ENCODE assay signal across 8 cellular contexts in the genomic region with DNA sequence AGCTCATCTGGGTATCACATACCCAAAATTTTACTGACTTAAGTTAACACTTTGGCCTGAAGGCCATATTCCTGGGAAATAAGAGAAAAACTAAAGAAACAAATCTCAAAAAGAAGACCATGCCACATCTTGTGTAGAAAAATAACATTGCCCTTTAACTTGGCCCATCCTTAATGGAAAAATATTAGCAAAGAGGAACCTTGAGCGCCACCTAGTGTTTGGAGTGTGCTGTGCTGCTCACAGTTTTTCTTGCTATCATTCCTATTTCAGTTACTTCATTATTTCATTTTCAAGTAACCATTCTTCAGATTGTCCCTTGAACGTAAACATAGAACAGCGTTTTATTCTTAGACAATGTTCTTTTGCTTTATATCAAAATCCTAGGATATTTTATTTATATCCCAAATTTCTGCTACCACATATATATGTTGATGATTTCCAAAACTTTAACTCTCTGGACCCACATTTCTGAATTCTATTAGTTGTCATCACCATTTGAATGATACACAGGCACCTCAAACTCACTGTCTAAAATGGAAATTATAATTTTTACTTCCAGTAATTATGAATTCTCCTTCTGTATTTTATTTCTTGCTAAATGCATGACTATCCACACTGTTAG.
DNase-seq lines count a peak whose midpoint lies in the region; ATAC-seq and TF ChIP-seq lines count a peak whose summit lies in the region.

No MANE protein-coding gene starts in this region.

- no peak overlapping the region for H3K4me3 ChIP-seq in hepatocyte
- no peak overlapping the region for H3K4me3 ChIP-seq in spleen

- no peak overlapping the region for H2AFZ ChIP-seq in hepatocyte

- H3K4me1 ChIP-seq in hepatocyte (ENCODE audit: insufficient read depth) (no peaks in the 10 kb centered on the region), spleen (no peaks in the 10 kb centered on the region)

- H3K4me1 Mint-ChIP-seq in CD4-positive, alpha-beta T cell (ENCODE audit: low read depth): no peaks in the 10 kb centered on the region
- H3K4me1 Mint-ChIP-seq in activated naive CD4-positive, alpha-beta T cell treated with anti-CD3 and anti-CD28 coated beads, Interleukin-2, amount 10 ng/mL, durations not matched to agents 7 days and 5 days: no peaks in the 10 kb centered on the region

- H3K27ac Mint-ChIP-seq in CD4-positive, alpha-beta T cell: no peak overlapping the region
- H3K27ac Mint-ChIP-seq in activated naive CD4-positive, alpha-beta T cell treated with anti-CD3 and anti-CD28 coated beads, Interleukin-2, amount 10 ng/mL, durations not matched to agents 7 days and 5 days: no peak overlapping the region

- H3K36me3 Mint-ChIP-seq in CD4-positive, alpha-beta T cell (ENCODE audit: low read depth): no peaks in the 10 kb centered on the region
- H3K36me3 Mint-ChIP-seq in activated naive CD4-positive, alpha-beta T cell treated with anti-CD3 and anti-CD28 coated beads, Interleukin-2, amount 10 ng/mL, durations not matched to agents 7 days and 5 days: no peaks in the 10 kb centered on the region

- POLR2A ChIA-PET in CD4-positive, alpha-beta T cell (lab: Charles Lee): no interaction called here

- H3K36me3 ChIP-seq in hepatocyte (replicated peaks; ENCODE audit: insufficient read depth, low read depth): no peaks in the 10 kb centered on the region
- no peaks in the 10 kb centered on the region for H3K36me3 ChIP-seq in spleen

- no peaks in the 10 kb centered on the region for H3K79me2 ChIP-seq in hepatocyte

- CTCF ChIA-PET in CD4-positive, alpha-beta T cell (lab: Charles Lee): no interaction called here
- CTCF ChIA-PET in activated naive CD4-positive, alpha-beta T cell treated with anti-CD3 and anti-CD28 coated beads, Interleukin-2, amount 10 ng/mL, durations not matched to agents 7 days and 5 days (lab: Charles Lee): no interaction called here

- no peak overlapping the region for H3K4me3 Mint-ChIP-seq in CD4-positive, alpha-beta T cell
- H3K4me3 Mint-ChIP-seq in activated naive CD4-positive, alpha-beta T cell treated with anti-CD3 and anti-CD28 coated beads, Interleukin-2, amount 10 ng/mL, durations not matched to agents 7 days and 5 days: no peak overlapping the region

- intact Hi-C loops in CD4-positive, alpha-beta T cell (cut with DNase I, micrococcal nuclease): no loop called here
- intact Hi-C loops in spleen (cut with DNase I; ENCODE audit: low total_unique reads): no loop called here

- no peaks in the 10 kb centered on the region for H3K27me3 ChIP-seq in CD4-positive, alpha-beta T cell (ENCODE audit: control insufficient read depth, insufficient read depth, low read length)
- H3K27me3 ChIP-seq in hepatocyte (no peaks in the 10 kb centered on the region), spleen (replicated peaks in 1 of 7) (no peaks in the 10 kb centered on the region)

- H3K4me2 ChIP-seq in hepatocyte: no peak overlapping the region

- no peaks in the 10 kb centered on the region for H3K9me3 Mint-ChIP-seq in CD4-positive, alpha-beta T cell
- H3K9me3 Mint-ChIP-seq in activated naive CD4-positive, alpha-beta T cell treated with anti-CD3 and anti-CD28 coated beads, Interleukin-2, amount 10 ng/mL, durations not matched to agents 7 days and 5 days: no peaks in the 10 kb centered on the region

- no peaks in the 10 kb centered on the region for H3K9me2 ChIP-seq in hepatocyte (replicated peaks; ENCODE audit: insufficient read depth)

- no peak for DNase-seq in CD4-positive, alpha-beta T cell
- peak; percentile 14 for DNase-seq in NCI-H446 treated with DMSO at 0.1 percent for 48 hours (lab: John Stamatoyannopoulos, UW)
- peak; percentile 48 for DNase-seq in activated naive CD4-positive, alpha-beta T cell treated with anti-CD3 and anti-CD28 coated beads, Interleukin-2, amount 10 ng/mL, durations not matched to agents 7 days and 5 days
- peak; percentile 77 for DNase-seq in hepatocyte (ENCODE audit: low spot score)
- no peak for DNase-seq in spleen

- TF ChIP-seq POLR2A in spleen (IDR thresholded peaks at IDR 0.05): no peak

- H3K27ac ChIP-seq in CD4-positive, alpha-beta T cell (ENCODE audit: low read depth, low read length): no peak overlapping the region
- H3K27ac ChIP-seq in hepatocyte (no peak overlapping the region), spleen (no peak overlapping the region)

- no peaks in the 10 kb centered on the region for H4K20me1 ChIP-seq in hepatocyte (ENCODE audit: insufficient read depth, poor library complexity, severe bottlenecking)

- H3K27me3 Mint-ChIP-seq in CD4-positive, alpha-beta T cell: no peaks in the 10 kb centered on the region
- no peaks in the 10 kb centered on the region for H3K27me3 Mint-ChIP-seq in activated naive CD4-positive, alpha-beta T cell treated with anti-CD3 and anti-CD28 coated beads, Interleukin-2, amount 10 ng/mL, durations not matched to agents 7 days and 5 days

- peak; percentile 63 for TF ChIP-seq CTCF in CD4-positive, alpha-beta T cell (IDR thresholded peaks at IDR 0.05)
- TF ChIP-seq CTCF in hepatocyte (IDR thresholded peaks at IDR 0.05; ENCODE audit: poor library complexity) (peak; percentile 91), spleen (IDR thresholded peaks at IDR 0.05 in 8 of 11, conservative IDR thresholded peaks at IDR 0.05 in 3 of 11) (peak in 10 of 11 experiments; percentile 15 to 73 (median 60))

- H3K9me3 ChIP-seq in CD4-positive, alpha-beta T cell (ENCODE audit: control insufficient read depth, low read length): no peaks in the 10 kb centered on the region
- H3K9me3 ChIP-seq in hepatocyte (ENCODE audit: low read depth) (no peaks in the 10 kb centered on the region), spleen (no peaks in the 10 kb centered on the region)

- ATAC-seq in CD4-positive, alpha-beta T cell (ENCODE audit: poor library complexity): no peak
- ATAC-seq in GM18520 (IDR thresholded peaks at IDR 0.05; ENCODE audit: unreplicated experiment) (peak; percentile 66), HG03060 (IDR thresholded peaks at IDR 0.05; ENCODE audit: low read depth, unreplicated experiment) (peak; percentile 76), HG02588 (IDR thresholded peaks at IDR 0.05; ENCODE audit: unreplicated experiment) (no peak)

- 14% methylated on average over 3 of the region's 3 CpGs for WGBS in hepatocyte (ENCODE audit: low lambda C conversion rate, missing lambda C conversion rate)
- 8 to 12% (median 10%) methylated on average over 3 of the region's 3 CpGs for WGBS in spleen, 5 donors

Comparison
In these comparisons a context has a peak if more than half of its experiments do, and no peak if none do; other contexts are left out.
1. ATAC-seq: peak in GM18520 (single experiment) and HG03060 (single experiment); none in CD4-positive, alpha-beta T cell (single experiment) and HG02588 (single experiment).
2. DNase-seq: peak in NCI-H446 treated with DMSO at 0.1 percent for 48 hours (single experiment), activated naive CD4-positive, alpha-beta T cell treated with anti-CD3 and anti-CD28 coated beads, Interleukin-2, amount 10 ng/mL, durations not matched to agents 7 days and 5 days (single experiment) and hepatocyte (single experiment); none in CD4-positive, alpha-beta T cell (0 of 10) and spleen (single experiment).
3. Peak in every context shown above with its lines, with median percentiles within 50 percentile points of each other: CTCF ChIP-seq.